8 cellular contexts compared by ENCODE assay signal in genomic region chr17:31548709-31549108, GRCh38.
DNase-seq lines count a peak whose midpoint lies in the region; ATAC-seq and TF ChIP-seq lines count a peak whose summit lies in the region.

No MANE protein-coding gene starts in this region.

- H3K79me2 ChIP-seq in GM23338 (replicated peaks; ENCODE audit: insufficient read depth) = no peaks in the 10 kb centered on the region

- H3K36me3 ChIP-seq in GM23338 (ENCODE audit: insufficient read depth) = no peaks in the 10 kb centered on the region
- H3K36me3 ChIP-seq in RWPE2 (ENCODE audit: low read depth) = no peaks in the 10 kb centered on the region

- H3K27ac Mint-ChIP-seq in GM23338 = no peak overlapping the region; the same call in 1 of the 2 replicates

- DNase-seq in GM23338 (ENCODE audit: low spot score) (no peak), RWPE2 (ENCODE audit: low spot score) (no peak), fibroblast of the aortic adventitia (ENCODE audit: low read depth) (no peak), skeletal muscle cell (ENCODE audit: low read depth) (no peak), NCI-H2227 treated with DMSO at 0.1 percent for 48 hours (lab: John Stamatoyannopoulos, UW) (no peak), globus pallidus (ENCODE audit: low spot score) (no peak), NCI-H2029 treated with DMSO at 0.1 percent for 48 hours (lab: John Stamatoyannopoulos, UW) (no peak)

- H3K4me3 ChIP-seq in GM23338 (peak overlapping the region; percentile 93), RWPE2 (ENCODE audit: severe bottlenecking) (peak overlapping the region; percentile 83), fibroblast of the aortic adventitia (ENCODE audit: low read depth, low read length) (peak overlapping the region; percentile 89), skeletal muscle cell (ENCODE audit: low read depth, low read length) (peak overlapping the region; percentile 76)

- peaks cover 6% of the 10 kb centered on the region; the same call in 1 of the 2 replicates for H3K27me3 ChIP-seq in GM23338 (ENCODE audit: insufficient read depth)
- H3K27me3 ChIP-seq in RWPE2 (ENCODE audit: insufficient read depth, poor library complexity, severe bottlenecking) = no peaks in the 10 kb centered on the region

- H3K4me3 Mint-ChIP-seq in GM23338 = peak overlapping the region; percentile 96

- H3K4me1 ChIP-seq in GM23338 (ENCODE audit: insufficient read depth) (peaks cover 5% of the 10 kb centered on the region; the same call in 1 of the 2 replicates), RWPE2 (ENCODE audit: insufficient read depth, poor library complexity, severe bottlenecking) (no peaks in the 10 kb centered on the region)

- peaks cover 12% of the 10 kb centered on the region for H3K27me3 Mint-ChIP-seq in GM23338 (ENCODE audit: insufficient read depth, low read depth, poor library complexity)

- TF ChIP-seq CTCF in GM23338 (conservative IDR thresholded peaks at IDR 0.05; ENCODE audit: low read depth in 2 of 2) (no peak), RWPE2 (IDR thresholded peaks at IDR 0.05; ENCODE audit: poor library complexity, severe bottlenecking) (no peak), fibroblast of the aortic adventitia (IDR thresholded peaks at IDR 0.05; ENCODE audit: insufficient read depth, low read length) (no peak)

- no peaks in the 10 kb centered on the region for H3K9me2 ChIP-seq in GM23338 (ENCODE audit: insufficient read depth)

- H3K4me2 ChIP-seq in GM23338 = peak overlapping the region; percentile 97

- peaks cover 4% of the 10 kb centered on the region; the same call in 1 of the 3 replicates for H3K4me1 Mint-ChIP-seq in GM23338

- ATAC-seq in GM23338 = no peak
- ATAC-seq in RWPE2 (ENCODE audit: low read depth) = no peak
- no peak for ATAC-seq in GM21423 (IDR thresholded peaks at IDR 0.05; ENCODE audit: unreplicated experiment)

- peaks cover 4% of the 10 kb centered on the region; the same call in 2 of the 3 replicates for H3K36me3 Mint-ChIP-seq in GM23338 (ENCODE audit: low read depth)

- H3K27ac ChIP-seq in GM23338 (ENCODE audit: low read depth) (no peak overlapping the region), RWPE2 (ENCODE audit: poor library complexity, severe bottlenecking) (peak overlapping the region; percentile 65)

- H3K9me3 Mint-ChIP-seq in GM23338 = no peaks in the 10 kb centered on the region; the same call in 2 of the 3 replicates

- no peaks in the 10 kb centered on the region for H4K20me1 ChIP-seq in GM23338 (replicated peaks; ENCODE audit: insufficient read depth)

- H2AFZ ChIP-seq in GM23338 = peak overlapping the region; percentile 97

- H3F3A ChIP-seq in GM23338 (replicated peaks; ENCODE audit: low read depth) = peaks cover 8% of the 10 kb centered on the region; the same call in 1 of the 2 replicates

- no peaks in the 10 kb centered on the region for H3K9me3 ChIP-seq in RWPE2 (ENCODE audit: severe bottlenecking)

TF ChIP-seq in GM23338, 12 proteins besides CTCF, POLR2A, EP300 and RAD21 (continues in another document):
- no peak for TF ChIP-seq JUNB (IDR thresholded peaks at IDR 0.05; ENCODE audit: unreplicated experiment)
- no peak for TF ChIP-seq ZNF114 (CRISPR knock-in tag; IDR thresholded peaks at IDR 0.05)
- TF ChIP-seq REST (IDR thresholded peaks at IDR 0.05; ENCODE audit: unreplicated experiment) = no peak
- TF ChIP-seq ETS1 (IDR thresholded peaks at IDR 0.05) = no peak
- TF ChIP-seq CREB1 (CRISPR knock-in tag; IDR thresholded peaks at IDR 0.05; ENCODE audit: low read depth) = no peak
- TF ChIP-seq ZNF331 (CRISPR knock-in tag; IDR thresholded peaks at IDR 0.05; ENCODE audit: low read depth) = no peak
- no peak for TF ChIP-seq NANOG (IDR thresholded peaks at IDR 0.05; ENCODE audit: borderline replicate concordance)
- TF ChIP-seq ZNF462 (CRISPR knock-in tag; IDR thresholded peaks at IDR 0.05) = no peak
